Comparison of ENCODE assay signal across 29 cellular contexts in the genomic region with DNA sequence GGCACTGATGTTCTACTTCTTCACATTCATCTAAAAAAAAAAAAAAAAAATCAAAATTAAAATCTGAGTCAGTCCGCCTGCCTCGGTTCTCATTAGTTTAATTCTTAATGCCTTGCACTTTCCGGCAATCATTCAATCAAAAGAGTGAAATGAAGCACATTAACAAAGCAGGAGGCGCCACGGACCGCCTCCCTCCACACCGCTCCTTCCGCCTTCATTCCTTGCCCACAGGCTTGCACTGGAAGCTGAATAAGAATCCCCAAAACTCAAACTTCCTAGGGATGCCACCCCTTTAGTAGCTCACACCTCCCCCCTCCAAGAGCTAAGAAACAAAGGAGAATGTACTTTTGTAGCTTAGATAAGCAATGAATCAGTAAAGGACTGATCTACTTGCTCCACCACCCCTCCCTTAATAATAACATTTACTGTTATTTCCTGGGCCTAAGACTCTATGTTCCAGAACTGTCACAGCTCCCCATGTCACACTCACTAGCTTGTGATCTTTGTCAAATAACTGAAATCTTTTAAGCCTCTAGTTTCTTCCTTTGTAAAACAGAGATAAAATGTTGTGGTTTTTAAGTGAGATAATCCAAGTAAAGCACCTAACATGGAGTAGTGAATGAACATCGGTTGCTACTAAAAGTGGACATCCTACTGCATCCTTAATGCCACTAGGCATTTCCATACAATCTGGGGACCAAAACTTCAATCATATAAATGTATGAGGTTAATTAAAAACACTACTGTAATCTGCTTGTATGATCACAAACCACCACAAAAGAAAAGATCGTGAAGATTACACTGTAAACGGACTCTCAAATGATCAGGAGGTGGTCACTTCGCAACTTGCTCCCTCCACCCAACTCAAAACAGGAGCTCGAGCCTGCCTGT. TPM values are rescaled to one million over a fixed set of nuclear protein-coding genes. Genes with fewer than 3 reads are reported as not detected.
DNase-seq lines count a peak whose midpoint lies in the region; ATAC-seq lines count a peak whose summit lies in the region.
"Had no signal": no experiment of that assay in that cellular context is flagged by ENCODE, and none has a peak within 500 bp of the region (broad histone marks: within the 10 kb centered on the region; RNA-seq: fewer than 3 reads in every experiment).

No MANE protein-coding gene starts in this region.

- CTCF ChIA-PET in activated CD8-positive, alpha-beta memory T cell treated with anti-CD3 and anti-CD28 coated beads, Interleukin-2, amount 10 ng/mL, durations not matched to agents 7 days and 5 days (lab: Charles Lee): interaction anchor here (0.8 to 1.3 kb wide), 2 partner anchors 34 to 318 kb away, joined by 3 read pairs; no protein-coding TSS in a partner anchor
- CTCF ChIA-PET in CD8-positive, alpha-beta memory T cell (lab: Charles Lee): interaction anchor here (0.7 to 1.0 kb wide), 2 partner anchors 13 to 1128 kb away, joined by 3 to 4 read pairs; no protein-coding TSS in a partner anchor

- H3K4me1 ChIP-seq in CD8-positive, alpha-beta memory T cell (ENCODE audit: insufficient read depth, low read length): peaks cover 1% of the 10 kb centered on the region
- H3K4me1 ChIP-seq: gastroesophageal sphincter had no signal

- peaks cover 73% of the 10 kb centered on the region for H3K36me3 Mint-ChIP-seq in activated CD8-positive, alpha-beta memory T cell treated with anti-CD3 and anti-CD28 coated beads, Interleukin-2, amount 10 ng/mL, durations not matched to agents 7 days and 5 days
- peaks cover 5 to 94% (median 36%) of the 10 kb centered on the region in 3 donors for H3K36me3 Mint-ChIP-seq in CD8-positive, alpha-beta memory T cell
- H3K36me3 Mint-ChIP-seq in activated T-helper 1 cell treated with anti-CD3 and anti-CD28 coated beads, Interleukin-12 subunit alpha, Interleukin-12 subunit beta, Interleukin-2, Interleukin-4 antibody, amounts not matched to agents 30 ng/mL and 10 ng/mL and 1 ng/mL, durations not matched to agents 14 hours and 24 hours and 36 hours (ENCODE audit: low read depth): peaks cover 65% of the 10 kb centered on the region
- peaks cover 37 to 54% of the 10 kb centered on the region in 2 donors for H3K36me3 Mint-ChIP-seq in naive B cell
- H3K36me3 Mint-ChIP-seq: IgD-negative memory B cell had no signal

- DNase-seq in activated CD8-positive, alpha-beta memory T cell treated with anti-CD3 and anti-CD28 coated beads, Interleukin-2, amount 10 ng/mL, durations not matched to agents 7 days and 5 days: no peak
- DNase-seq in activated CD8-positive, alpha-beta memory T cell treated with anti-CD3 and anti-CD28 coated beads, Interleukin-2, amount 50 U/mL, for 4 hours: no peak
- DNase-seq in CD8-positive, alpha-beta memory T cell: no peak
- DNase-seq in activated T-helper 1 cell treated with anti-CD3 and anti-CD28 coated beads, Interleukin-12 subunit alpha, Interleukin-12 subunit beta, Interleukin-2, Interleukin-4 antibody, amounts not matched to agents 30 ng/mL and 10 ng/mL and 1 ng/mL, durations not matched to agents 14 hours and 24 hours and 36 hours (ENCODE audit: low spot score): no peak
- DNase-seq in naive B cell (no peak), superior temporal gyrus (ENCODE audit: extremely low spot score) (no peak), activated gamma-delta T cell treated with Interleukin-2 at 50 U/mL for 16 hours (no peak), putamen (ENCODE audit: low spot score) (no peak)
- DNase-seq: activated naive CD8-positive, alpha-beta T cell treated with anti-CD3 and anti-CD28 coated beads, Interleukin-2, amount 10 ng/mL, durations not matched to agents 7 days and 5 days; COR-L47; dermis blood vessel endothelial cell; DMS53; hippocampal formation; NCI-H1092; NCI-H187; NCI-H2171; NCI-H510A treated with DMSO at 0.1 percent for 48 hours; occipital lobe; PC-9; Right ventricle myocardium superior; T-helper 9 cell had no signal

- no peak for ATAC-seq in activated CD8-positive, alpha-beta memory T cell treated with anti-CD3 and anti-CD28 coated beads, Interleukin-2, amount 10 ng/mL, durations not matched to agents 7 days and 5 days
- ATAC-seq in naive B cell (ENCODE audit: low read depth in 2 of 2): no peak
- ATAC-seq: gastroesophageal sphincter, left lobe of liver, WTC11 had no signal

- POLR2A ChIA-PET in CD8-positive, alpha-beta memory T cell (lab: Charles Lee): no interaction called here

- no peaks in the 10 kb centered on the region for H3K27me3 ChIP-seq in CD8-positive, alpha-beta memory T cell (ENCODE audit: insufficient read depth, low read length, poor library complexity, severe bottlenecking)
- H3K27me3 ChIP-seq: gastroesophageal sphincter had no signal

- peaks cover 60% of the 10 kb centered on the region for H3K36me3 ChIP-seq in CD8-positive, alpha-beta memory T cell (ENCODE audit: insufficient read depth, low read length)

- H3K27me3 Mint-ChIP-seq in activated CD8-positive, alpha-beta memory T cell treated with anti-CD3 and anti-CD28 coated beads, Interleukin-2, amount 10 ng/mL, durations not matched to agents 7 days and 5 days: no peaks in the 10 kb centered on the region
- no peaks in the 10 kb centered on the region for H3K27me3 Mint-ChIP-seq in CD8-positive, alpha-beta memory T cell
- H3K27me3 Mint-ChIP-seq in activated T-helper 1 cell treated with anti-CD3 and anti-CD28 coated beads, Interleukin-12 subunit alpha, Interleukin-12 subunit beta, Interleukin-2, Interleukin-4 antibody, amounts not matched to agents 30 ng/mL and 10 ng/mL and 1 ng/mL, durations not matched to agents 14 hours and 24 hours and 36 hours (ENCODE audit: insufficient read depth): no peaks in the 10 kb centered on the region
- no peaks in the 10 kb centered on the region for H3K27me3 Mint-ChIP-seq in naive B cell
- H3K27me3 Mint-ChIP-seq: activated naive CD8-positive, alpha-beta T cell treated with anti-CD3 and anti-CD28 coated beads, Interleukin-2, amount 10 ng/mL, durations not matched to agents 7 days and 5 days; B cell; central memory CD8-positive, alpha-beta T cell; IgD-negative memory B cell; memory B cell; type B pancreatic cell had no signal

- intact Hi-C loops in activated T-helper 1 cell treated with anti-CD3 and anti-CD28 coated beads, Interleukin-12 subunit alpha, Interleukin-12 subunit beta, Interleukin-2, Interleukin-4 antibody, amounts not matched to agents 30 ng/mL and 10 ng/mL and 1 ng/mL, durations not matched to agents 14 hours and 24 hours and 36 hours (cut with micrococcal nuclease): loop anchor here (2.0 kb wide), 1 partner anchor 34 kb away; no protein-coding TSS in a partner anchor

- no peaks in the 10 kb centered on the region for H3K9me3 Mint-ChIP-seq in activated CD8-positive, alpha-beta memory T cell treated with anti-CD3 and anti-CD28 coated beads, Interleukin-2, amount 10 ng/mL, durations not matched to agents 7 days and 5 days (ENCODE audit: low read depth)
- H3K9me3 Mint-ChIP-seq in CD8-positive, alpha-beta memory T cell: no peaks in the 10 kb centered on the region
- no peaks in the 10 kb centered on the region for H3K9me3 Mint-ChIP-seq in activated T-helper 1 cell treated with anti-CD3 and anti-CD28 coated beads, Interleukin-12 subunit alpha, Interleukin-12 subunit beta, Interleukin-2, Interleukin-4 antibody, amounts not matched to agents 30 ng/mL and 10 ng/mL and 1 ng/mL, durations not matched to agents 14 hours and 24 hours and 36 hours
- H3K9me3 Mint-ChIP-seq in naive B cell: no peaks in the 10 kb centered on the region
- H3K9me3 Mint-ChIP-seq: activated naive CD8-positive, alpha-beta T cell treated with anti-CD3 and anti-CD28 coated beads, Interleukin-2, amount 10 ng/mL, durations not matched to agents 7 days and 5 days; central memory CD8-positive, alpha-beta T cell; IgD-negative memory B cell; memory B cell; type B pancreatic cell; WTC11 had no signal

- H3K4me3 Mint-ChIP-seq in activated CD8-positive, alpha-beta memory T cell treated with anti-CD3 and anti-CD28 coated beads, Interleukin-2, amount 10 ng/mL, durations not matched to agents 7 days and 5 days: no peak overlapping the region
- H3K4me3 Mint-ChIP-seq in CD8-positive, alpha-beta memory T cell: no peak overlapping the region
- H3K4me3 Mint-ChIP-seq in activated T-helper 1 cell treated with anti-CD3 and anti-CD28 coated beads, Interleukin-12 subunit alpha, Interleukin-12 subunit beta, Interleukin-2, Interleukin-4 antibody, amounts not matched to agents 30 ng/mL and 10 ng/mL and 1 ng/mL, durations not matched to agents 14 hours and 24 hours and 36 hours: no peak overlapping the region
- no peak overlapping the region for H3K4me3 Mint-ChIP-seq in naive B cell
- H3K4me3 Mint-ChIP-seq: activated naive CD8-positive, alpha-beta T cell treated with anti-CD3 and anti-CD28 coated beads, Interleukin-2, amount 10 ng/mL, durations not matched to agents 7 days and 5 days; B cell; central memory CD8-positive, alpha-beta T cell; IgD-negative memory B cell; memory B cell; type B pancreatic cell; WTC11 had no signal

- no peaks in the 10 kb centered on the region for H3K9me3 ChIP-seq in CD8-positive, alpha-beta memory T cell (ENCODE audit: low read length)
- H3K9me3 ChIP-seq: gastroesophageal sphincter had no signal

- H3K27ac ChIP-seq in CD8-positive, alpha-beta memory T cell (ENCODE audit: low read depth, low read length): no peak overlapping the region
- H3K27ac ChIP-seq: gastroesophageal sphincter had no signal

- peaks cover 10% of the 10 kb centered on the region for H3K4me1 Mint-ChIP-seq in activated CD8-positive, alpha-beta memory T cell treated with anti-CD3 and anti-CD28 coated beads, Interleukin-2, amount 10 ng/mL, durations not matched to agents 7 days and 5 days
- peaks cover 8 to 16% (median 8%) of the 10 kb centered on the region in 3 donors for H3K4me1 Mint-ChIP-seq in CD8-positive, alpha-beta memory T cell
- peaks cover 17% of the 10 kb centered on the region for H3K4me1 Mint-ChIP-seq in activated T-helper 1 cell treated with anti-CD3 and anti-CD28 coated beads, Interleukin-12 subunit alpha, Interleukin-12 subunit beta, Interleukin-2, Interleukin-4 antibody, amounts not matched to agents 30 ng/mL and 10 ng/mL and 1 ng/mL, durations not matched to agents 14 hours and 24 hours and 36 hours (ENCODE audit: low read depth)
- H3K4me1 Mint-ChIP-seq in naive B cell: peaks cover 3 to 9% (median 9%) of the 10 kb centered on the region in 3 donors

- H3K4me3 ChIP-seq in CD8-positive, alpha-beta memory T cell (ENCODE audit: low read length): no peak overlapping the region
- H3K4me3 ChIP-seq: gastroesophageal sphincter, PC-9 had no signal

- peak overlapping the region; percentile 56 for H3K27ac Mint-ChIP-seq in activated CD8-positive, alpha-beta memory T cell treated with anti-CD3 and anti-CD28 coated beads, Interleukin-2, amount 10 ng/mL, durations not matched to agents 7 days and 5 days
- H3K27ac Mint-ChIP-seq in CD8-positive, alpha-beta memory T cell: peak overlapping the region; percentile 2 to 81 (median 32)
- H3K27ac Mint-ChIP-seq in activated T-helper 1 cell treated with anti-CD3 and anti-CD28 coated beads, Interleukin-12 subunit alpha, Interleukin-12 subunit beta, Interleukin-2, Interleukin-4 antibody, amounts not matched to agents 30 ng/mL and 10 ng/mL and 1 ng/mL, durations not matched to agents 14 hours and 24 hours and 36 hours: peak overlapping the region; percentile 61
- peak overlapping the region in 5 of 6 donors; percentile 8 to 66 (median 47) for H3K27ac Mint-ChIP-seq in naive B cell
- H3K27ac Mint-ChIP-seq: activated naive CD8-positive, alpha-beta T cell treated with anti-CD3 and anti-CD28 coated beads, Interleukin-2, amount 10 ng/mL, durations not matched to agents 7 days and 5 days; B cell; type B pancreatic cell; WTC11 had no signal

RNA-seq across cellular contexts. Expression of a gene that starts 27.4 kb away (rescaled TPM):
- 10 to 100 TPM; 74.0 to 81.1 TPM for total RNA-seq in activated CD8-positive, alpha-beta memory T cell treated with anti-CD3 and anti-CD28 coated beads, Interleukin-2, amount 10 ng/mL, durations not matched to agents 7 days and 5 days
- 10 to 100 TPM; 47.3 to 48.9 TPM for total RNA-seq in CD8-positive, alpha-beta memory T cell
- 54.4 TPM for polyA plus RNA-seq in CD8-positive, alpha-beta memory T cell
- total RNA-seq in activated T-helper 1 cell treated with anti-CD3 and anti-CD28 coated beads, Interleukin-12 subunit alpha, Interleukin-12 subunit beta, Interleukin-2, Interleukin-4 antibody, amounts not matched to agents 30 ng/mL and 10 ng/mL and 1 ng/mL, durations not matched to agents 14 hours and 24 hours and 36 hours: 56.6 and 66.2 TPM in 2 replicates
- polyA plus RNA-seq in naive B cell (ENCODE audit: low read depth in 6 of 6): 10 to 100 TPM; 17.7 to 39.5 (median 28.7) TPM

RNA-seq across cellular contexts. Expression of a gene that starts 53.1 kb away (rescaled TPM):
- 10 to 100 TPM; 40.2 to 57.6 TPM for total RNA-seq in activated CD8-positive, alpha-beta memory T cell treated with anti-CD3 and anti-CD28 coated beads, Interleukin-2, amount 10 ng/mL, durations not matched to agents 7 days and 5 days
- 100 to 1,000 TPM; 101 to 106 TPM for total RNA-seq in CD8-positive, alpha-beta memory T cell
- 14.2 TPM for polyA plus RNA-seq in CD8-positive, alpha-beta memory T cell
- 83.6 and 85.2 TPM in 2 replicates for total RNA-seq in activated T-helper 1 cell treated with anti-CD3 and anti-CD28 coated beads, Interleukin-12 subunit alpha, Interleukin-12 subunit beta, Interleukin-2, Interleukin-4 antibody, amounts not matched to agents 30 ng/mL and 10 ng/mL and 1 ng/mL, durations not matched to agents 14 hours and 24 hours and 36 hours
- 10 to 100 TPM in 5 of 6 donors, 1 to 10 TPM in 1; 4.6 to 16.9 (median 11.7) TPM for polyA plus RNA-seq in naive B cell (ENCODE audit: low read depth in 6 of 6)
